In genomic region chr9:113376634-113377531, GRCh38 we compare ENCODE assay signal across 8 cellular contexts.
A peak's percentile ranks its signal among the peaks of the same experiment; 100 is the strongest.
DNase-seq lines count a peak whose midpoint lies in the region; ATAC-seq lines count a peak whose summit lies in the region.

Gene HDHD3 (minus strand): TSS chr9:113376986. CDS start chr9:113374354, 2,632 bp downstream.

- DNase-seq in NCI-H2081 (lab: John Stamatoyannopoulos, UW) (peak; percentile 53 to 82), NCI-H2081 treated with DMSO at 0.1 percent for 48 hours (lab: John Stamatoyannopoulos, UW) (no peak), NCI-H2171 (lab: John Stamatoyannopoulos, UW) (peak; percentile 79), caudate nucleus (lab: John Stamatoyannopoulos, UW) (peak in 57 of 61 donors; percentile 12 to 90 (median 63)), islet precursor cell (peak; percentile 93)
- DNase-seq in activated CD4-positive, CD25-positive, alpha-beta regulatory T cell treated with anti-CD3 and anti-CD28 coated beads, Interleukin-2, amount 50 U/mL, for 16 hours (ENCODE audit: low read depth, low spot score), result peak; percentile 41
- DNase-seq in stimulated activated CD4-positive, alpha-beta T cell treated with anti-CD3 and anti-CD28 coated beads, Interleukin-12 subunit alpha, Interleukin-12 subunit beta, amount 100 ng/mL, for 48 hours (ENCODE audit: low read depth in 2 of 3, low spot score in 1 of 3), result peak; percentile 62 to 69 (median 65)

- peak; percentile 71 for ATAC-seq in HG03039 (IDR thresholded peaks at IDR 0.05; ENCODE audit: unreplicated experiment)

- H3K27ac ChIP-seq in caudate nucleus (ENCODE audit: low read depth, low read length), result peak within 1 kb of the TSS; percentile 86
